ENCODE assay signal across 8 cellular contexts in the genomic region with DNA sequence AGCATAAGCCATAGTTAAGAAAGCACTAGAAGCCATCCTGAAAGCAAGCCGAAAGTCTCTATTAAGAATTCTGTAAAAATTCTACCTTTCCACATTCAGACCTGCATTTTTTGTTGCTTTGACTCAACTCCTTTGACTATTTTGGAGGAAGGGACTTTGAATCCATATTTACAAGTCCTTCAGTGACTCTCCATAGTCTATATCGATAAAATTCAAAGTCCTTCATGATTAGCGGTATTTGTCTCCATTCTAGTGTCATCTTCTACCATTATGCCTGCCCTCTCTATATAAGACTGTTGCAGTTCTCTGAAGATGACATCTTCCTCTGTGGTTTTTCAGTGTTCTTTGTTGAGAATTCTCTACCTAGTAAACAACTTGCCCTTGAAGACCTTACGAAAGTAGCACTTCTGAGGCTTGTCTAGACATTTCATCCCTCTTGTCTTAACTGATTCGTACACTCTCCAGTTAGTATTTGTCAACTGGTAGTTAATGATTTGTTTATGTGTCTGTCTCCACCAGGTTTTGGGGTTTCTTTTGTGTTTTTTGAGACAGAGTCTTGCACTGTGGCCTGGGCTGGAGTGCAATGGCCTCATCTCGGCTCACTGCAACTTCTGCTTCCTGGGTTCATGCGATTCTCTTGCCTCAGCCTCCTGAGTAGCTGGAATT. TPM values are rescaled to one million over a fixed set of nuclear protein-coding genes. Genes with fewer than 3 reads are reported as not detected.
DNase-seq lines count a peak whose midpoint lies in the region; ATAC-seq, FAIRE-seq and TF ChIP-seq lines count a peak whose summit lies in the region.

No MANE protein-coding gene starts in this region.

- H3K27ac ChIP-seq in HUES48 (ENCODE audit: low read depth, low read length) (no peak overlapping the region), substantia nigra (ENCODE audit: low read depth, low read length, poor library complexity, severe bottlenecking) (no peak overlapping the region), caudate nucleus (ENCODE audit: low read depth, low read length) (no peak overlapping the region)

- no peaks in the 10 kb centered on the region for H3K36me3 ChIP-seq in HUES48 (ENCODE audit: control insufficient read depth, insufficient read depth, low read length)

- no peaks in the 10 kb centered on the region for H3K27me3 ChIP-seq in HUES48 (ENCODE audit: control insufficient read depth, insufficient read depth, low read length)

- peak; percentile 80 for FAIRE-seq in GM12891 (lab: Jason Lieb, UNC)

- H3K4me3 Mint-ChIP-seq in dendritic cell treated with granulocyte-macrophage colony-stimulating factor and Interleukin-4, amounts not matched to agents 40 ng/mL and 50 ng/mL, for 4 days = peak overlapping the region; percentile 13
- H3K4me3 Mint-ChIP-seq in stimulated activated memory B cell treated with anti-CD40 and anti-IgM and Interleukin-4, amounts not matched to agents 10 μg/mL and 1 μg/mL and 100 μg/mL, for 72 hours = peak overlapping the region; percentile 93

- no peaks in the 10 kb centered on the region for H3K36me3 Mint-ChIP-seq in dendritic cell treated with granulocyte-macrophage colony-stimulating factor and Interleukin-4, amounts not matched to agents 40 ng/mL and 50 ng/mL, for 4 days (ENCODE audit: low read depth)
- H3K36me3 Mint-ChIP-seq in stimulated activated memory B cell treated with anti-CD40 and anti-IgM and Interleukin-4, amounts not matched to agents 10 μg/mL and 1 μg/mL and 100 μg/mL, for 72 hours = peaks cover 5% of the 10 kb centered on the region

- no peaks in the 10 kb centered on the region for H3K9me3 ChIP-seq in HUES48 (ENCODE audit: control insufficient read depth, insufficient read depth, low read length)

- no peaks in the 10 kb centered on the region for H3K9me3 Mint-ChIP-seq in dendritic cell treated with granulocyte-macrophage colony-stimulating factor and Interleukin-4, amounts not matched to agents 40 ng/mL and 50 ng/mL, for 4 days
- H3K9me3 Mint-ChIP-seq in stimulated activated memory B cell treated with anti-CD40 and anti-IgM and Interleukin-4, amounts not matched to agents 10 μg/mL and 1 μg/mL and 100 μg/mL, for 72 hours = no peaks in the 10 kb centered on the region

- no peak overlapping the region for H3K9ac ChIP-seq in HUES48 (ENCODE audit: low read depth, low read length)

- DNase-seq in GM12891 (ENCODE audit: insufficient read length, low spot score) = no peak
- DNase-seq in substantia nigra (lab: John Stamatoyannopoulos, UW) = no peak
- DNase-seq in NK-92 (lab: John Stamatoyannopoulos, UW; ENCODE audit: unreplicated experiment) = no peak
- no peak for DNase-seq in caudate nucleus (lab: John Stamatoyannopoulos, UW)

- no peaks in the 10 kb centered on the region for H3K27me3 Mint-ChIP-seq in dendritic cell treated with granulocyte-macrophage colony-stimulating factor and Interleukin-4, amounts not matched to agents 40 ng/mL and 50 ng/mL, for 4 days
- H3K27me3 Mint-ChIP-seq in stimulated activated memory B cell treated with anti-CD40 and anti-IgM and Interleukin-4, amounts not matched to agents 10 μg/mL and 1 μg/mL and 100 μg/mL, for 72 hours = no peaks in the 10 kb centered on the region

- H3K27ac Mint-ChIP-seq in dendritic cell treated with granulocyte-macrophage colony-stimulating factor and Interleukin-4, amounts not matched to agents 40 ng/mL and 50 ng/mL, for 4 days = peak overlapping the region; percentile 89
- peak overlapping the region; percentile 98 for H3K27ac Mint-ChIP-seq in stimulated activated memory B cell treated with anti-CD40 and anti-IgM and Interleukin-4, amounts not matched to agents 10 μg/mL and 1 μg/mL and 100 μg/mL, for 72 hours

- intact Hi-C loops in dendritic cell treated with granulocyte-macrophage colony-stimulating factor and Interleukin-4, amounts not matched to agents 40 ng/mL and 50 ng/mL, for 4 days (cut with micrococcal nuclease) = loop anchor here (5.0 to 10.0 kb wide), 2 partner anchors 63 to 195 kb away; a partner anchor contains a TSS

- no peak for TF ChIP-seq POLR2A in GM12891 (IDR thresholded peaks at IDR 0.05; ENCODE audit: low read depth, low read length)

- H3K4me1 Mint-ChIP-seq in dendritic cell treated with granulocyte-macrophage colony-stimulating factor and Interleukin-4, amounts not matched to agents 40 ng/mL and 50 ng/mL, for 4 days (ENCODE audit: low read depth) = peaks cover 41% of the 10 kb centered on the region
- H3K4me1 Mint-ChIP-seq in stimulated activated memory B cell treated with anti-CD40 and anti-IgM and Interleukin-4, amounts not matched to agents 10 μg/mL and 1 μg/mL and 100 μg/mL, for 72 hours = peaks cover 52% of the 10 kb centered on the region

- ATAC-seq in GM21447 (IDR thresholded peaks at IDR 0.05; ENCODE audit: unreplicated experiment) = peak; percentile 61
- ATAC-seq in stimulated activated memory B cell treated with anti-CD40 and anti-IgM and Interleukin-4, amounts not matched to agents 10 μg/mL and 1 μg/mL and 100 μg/mL, for 72 hours = no peak

- H3K4me3 ChIP-seq in HUES48 (ENCODE audit: low read depth, low read length) = peak overlapping the region; percentile 91; the same call in 1 of the 2 replicates

- peaks cover 28% of the 10 kb centered on the region for H3K4me1 ChIP-seq in HUES48 (ENCODE audit: control insufficient read depth, insufficient read depth, low read length)

TF ChIP-seq in GM12891, 5 proteins besides CTCF, POLR2A, EP300 and RAD21:
- no peak for TF ChIP-seq TAF1 (IDR thresholded peaks at IDR 0.05; ENCODE audit: low read depth, low read length)
- no peak for TF ChIP-seq POLR2AphosphoS5 (IDR thresholded peaks at IDR 0.05; ENCODE audit: low read depth, low read length)
- TF ChIP-seq SPI1 (IDR thresholded peaks at IDR 0.05; ENCODE audit: low read depth, low read length) = no peak
- no peak for TF ChIP-seq POU2F2 (IDR thresholded peaks at IDR 0.05; ENCODE audit: low read depth, low read length)
- no peak for TF ChIP-seq PAX5 (IDR thresholded peaks at IDR 0.05; ENCODE audit: insufficient read depth, low read length, severe bottlenecking)

RNA-seq across cellular contexts. Expression of a gene that starts 1.7 kb away (rescaled TPM):
- polyA plus RNA-seq in GM12891 (2012; ENCODE audit: low read depth, missing spikeins) = 5.6 TPM
